In the genomic region with DNA sequence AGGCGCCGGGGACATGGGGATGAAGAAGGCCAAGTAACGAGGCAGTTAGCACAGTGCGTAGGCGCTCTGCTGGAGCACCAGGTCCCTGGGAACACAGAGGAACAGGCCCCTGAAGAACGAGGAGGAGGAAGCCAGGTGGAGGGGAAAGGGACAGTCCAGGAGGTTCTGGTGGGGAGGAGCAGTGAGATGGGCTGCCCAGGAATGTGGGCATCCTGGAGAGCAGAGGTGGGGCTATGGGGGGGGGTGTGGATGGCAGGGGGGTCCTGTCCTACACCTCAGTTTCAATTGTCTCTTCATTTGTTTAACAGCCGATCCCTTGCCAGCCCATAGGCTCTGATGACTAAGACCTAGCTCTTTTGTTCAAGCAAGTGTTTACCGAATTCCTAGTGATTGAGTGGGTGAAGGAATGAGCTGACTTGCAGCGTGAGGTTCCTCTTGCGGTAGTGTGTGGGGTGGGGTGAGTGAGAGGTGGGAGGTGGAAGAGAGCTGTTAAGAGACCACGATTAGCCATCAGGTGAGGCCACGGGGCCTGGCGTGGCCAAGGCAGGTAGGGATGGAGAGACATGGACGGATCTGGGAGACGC, we compare ENCODE assay signal across 8 cellular contexts. TPM values are rescaled to one million over a fixed set of nuclear protein-coding genes. Genes with fewer than 3 reads are reported as not detected.
DNase-seq lines count a peak whose midpoint lies in the region; ATAC-seq and TF ChIP-seq lines count a peak whose summit lies in the region.

No MANE protein-coding gene starts in this region.

- intact Hi-C loops in activated T-helper 1 cell treated with anti-CD3 and anti-CD28 coated beads, Interleukin-12 subunit alpha, Interleukin-12 subunit beta, Interleukin-2, Interleukin-4 antibody, amounts not matched to agents 30 ng/mL and 10 ng/mL and 1 ng/mL, durations not matched to agents 14 hours and 24 hours and 36 hours (cut with micrococcal nuclease), result loop anchor here (1.0 kb wide), 1 partner anchor 10 kb away; no protein-coding TSS in a partner anchor

- H3K14ac ChIP-seq in H9 (ENCODE audit: insufficient read depth, low read length), result 0 out of 2 replicates have a peak overlapping the region, but pooled peaks have one; percentile 36

- H4K20me1 ChIP-seq in H9 (ENCODE audit: control insufficient read depth, insufficient read depth, insufficient read length), result peaks cover under 1% of the 10 kb centered on the region

- no peak overlapping the region for H2BK120ac ChIP-seq in H9 (ENCODE audit: low read depth, low read length, poor library complexity, severe bottlenecking)

- H3K36me3 ChIP-seq in skeletal muscle tissue (ENCODE audit: control insufficient read depth in 3 of 3, insufficient read depth in 3 of 3, low read length in 3 of 3), result peaks cover 29 to 37% (median 35%) of the 10 kb centered on the region in 3 donors

- no peak overlapping the region for H4K5ac ChIP-seq in H9 (ENCODE audit: insufficient read length, low read depth, low read length)

- H3K4me1 ChIP-seq in H9 (ENCODE audit: insufficient read depth, low read length) (peaks cover 5% of the 10 kb centered on the region; the same call in 1 of the 2 replicates), skeletal muscle tissue (ENCODE audit: control insufficient read depth in 3 of 3, insufficient read depth in 3 of 3, low read length in 3 of 3) (peaks cover 52 to 71% (median 69%) of the 10 kb centered on the region in 3 donors)

- peak overlapping the region; percentile 60 for H4K91ac ChIP-seq in H9 (ENCODE audit: insufficient read length, low read depth, low read length)

- peak overlapping the region; percentile 3 for H3K27ac ChIP-seq in H9 (ENCODE audit: insufficient read length, low read depth, low read length)
- H3K27ac ChIP-seq in skeletal muscle tissue (ENCODE audit: low read depth, low read length), result peak overlapping the region; percentile 48

- H3K27me3 ChIP-seq in H9 (ENCODE audit: insufficient read depth, low read length) (no peaks in the 10 kb centered on the region), skeletal muscle tissue (ENCODE audit: control insufficient read depth in 3 of 3, insufficient read depth in 3 of 3, low read length in 3 of 3) (no peaks in the 10 kb centered on the region)

- H3K9me3 ChIP-seq in H9 (ENCODE audit: control insufficient read depth, low read depth, low read length), result no peaks in the 10 kb centered on the region
- H3K9me3 ChIP-seq in skeletal muscle tissue (ENCODE audit: control insufficient read depth in 3 of 3, low read length in 3 of 3), result no peaks in the 10 kb centered on the region

- H3T11ph ChIP-seq in H9 (ENCODE audit: low read length), result no peak overlapping the region

- peak overlapping the region; percentile 46 for H2BK12ac ChIP-seq in H9 (ENCODE audit: insufficient read length, low read depth, low read length)

- no peak for TF ChIP-seq CTCF in H9 (conservative IDR thresholded peaks at IDR 0.05)

- no peak overlapping the region for H3K56ac ChIP-seq in H9 (ENCODE audit: insufficient read length, low read depth, low read length)

- no peak for ATAC-seq in HG02981 (IDR thresholded peaks at IDR 0.05; ENCODE audit: unreplicated experiment)

- H3K4ac ChIP-seq in H9 (ENCODE audit: low read depth, low read length), result no peak overlapping the region

- no peak overlapping the region for H2BK15ac ChIP-seq in H9 (ENCODE audit: low read depth, low read length)

- H2AK5ac ChIP-seq in H9 (ENCODE audit: insufficient read length, low read length), result peak overlapping the region; percentile 52

- peak overlapping the region in 1 of 3 donors; percentile 13 for H3K4me3 ChIP-seq in skeletal muscle tissue (ENCODE audit: low read length in 3 of 3)

- H3K4me2 ChIP-seq in H9 (ENCODE audit: insufficient read depth, insufficient read length, low read length), result no peak overlapping the region

- H3K9me3 Mint-ChIP-seq in H9, result no peaks in the 10 kb centered on the region
- H3K9me3 Mint-ChIP-seq in activated T-helper 1 cell treated with anti-CD3 and anti-CD28 coated beads, Interleukin-12 subunit alpha, Interleukin-12 subunit beta, Interleukin-2, Interleukin-4 antibody, amounts not matched to agents 30 ng/mL and 10 ng/mL and 1 ng/mL, durations not matched to agents 14 hours and 24 hours and 36 hours, result no peaks in the 10 kb centered on the region

- H3K9ac ChIP-seq in H9 (ENCODE audit: extremely low read depth, insufficient read length, low read length) (no peak overlapping the region), skeletal muscle tissue (ENCODE audit: low read depth in 1 of 3, low read length in 3 of 3) (peak overlapping the region in 1 of 3 donors; percentile 50)

- H3K79me1 ChIP-seq in H9 (ENCODE audit: insufficient read depth, low read depth, low read length, poor library complexity, severe bottlenecking), result peaks cover 7% of the 10 kb centered on the region

- no peaks in the 10 kb centered on the region for H3K23me2 ChIP-seq in H9 (ENCODE audit: insufficient read length, low read depth, low read length, poor library complexity, severe bottlenecking)

- WGBS in H9 (ENCODE audit: extremely low coverage, insufficient read length, low lambda C conversion rate), result no CpG with 5 or more reads among the region's 15 CpGs

- H3K18ac ChIP-seq in H9 (ENCODE audit: insufficient read length, low read depth, low read length), result peak overlapping the region; percentile 71

- H3K4me3 Mint-ChIP-seq in H9, result peak overlapping the region in 1 of 2 experiments; percentile 35; a peak in 1 of 5 replicates
- H3K4me3 Mint-ChIP-seq in activated T-helper 1 cell treated with anti-CD3 and anti-CD28 coated beads, Interleukin-12 subunit alpha, Interleukin-12 subunit beta, Interleukin-2, Interleukin-4 antibody, amounts not matched to agents 30 ng/mL and 10 ng/mL and 1 ng/mL, durations not matched to agents 14 hours and 24 hours and 36 hours, result peak overlapping the region; percentile 66

- no peak overlapping the region for H2AFZ ChIP-seq in H9 (ENCODE audit: low read length)

- DNase-seq in H9 (peak; percentile 55), glomerular visceral epithelial cell (ENCODE audit: extremely low spot score) (peak; percentile 79), NCI-H2227 (lab: John Stamatoyannopoulos, UW; ENCODE audit: unreplicated experiment) (no peak), NCI-H526 (lab: John Stamatoyannopoulos, UW) (no peak), NCI-H2171 (lab: John Stamatoyannopoulos, UW) (no peak)
- DNase-seq in activated T-helper 1 cell treated with anti-CD3 and anti-CD28 coated beads, Interleukin-12 subunit alpha, Interleukin-12 subunit beta, Interleukin-2, Interleukin-4 antibody, amounts not matched to agents 30 ng/mL and 10 ng/mL and 1 ng/mL, durations not matched to agents 14 hours and 24 hours and 36 hours (ENCODE audit: low spot score), result no peak

- H3K4me1 Mint-ChIP-seq in H9, result peaks cover 29 to 30% of the 10 kb centered on the region in 2 experiments
- peaks cover 58% of the 10 kb centered on the region for H3K4me1 Mint-ChIP-seq in activated T-helper 1 cell treated with anti-CD3 and anti-CD28 coated beads, Interleukin-12 subunit alpha, Interleukin-12 subunit beta, Interleukin-2, Interleukin-4 antibody, amounts not matched to agents 30 ng/mL and 10 ng/mL and 1 ng/mL, durations not matched to agents 14 hours and 24 hours and 36 hours (ENCODE audit: low read depth)

- no peak overlapping the region for H4K8ac ChIP-seq in H9 (replicated peaks; ENCODE audit: insufficient read length, low read depth, low read length)

- H3K36me3 Mint-ChIP-seq in H9 (ENCODE audit: insufficient read depth in 1 of 3, low read depth in 3 of 3), result peaks cover 47 to 78% (median 62%) of the 10 kb centered on the region in 3 experiments
- H3K36me3 Mint-ChIP-seq in activated T-helper 1 cell treated with anti-CD3 and anti-CD28 coated beads, Interleukin-12 subunit alpha, Interleukin-12 subunit beta, Interleukin-2, Interleukin-4 antibody, amounts not matched to agents 30 ng/mL and 10 ng/mL and 1 ng/mL, durations not matched to agents 14 hours and 24 hours and 36 hours (ENCODE audit: low read depth), result peaks cover 48% of the 10 kb centered on the region

- H3K27me3 Mint-ChIP-seq in H9 (ENCODE audit: low read depth), result peaks cover 2% of the 10 kb centered on the region; the same call in 1 of the 2 replicates
- no peaks in the 10 kb centered on the region for H3K27me3 Mint-ChIP-seq in activated T-helper 1 cell treated with anti-CD3 and anti-CD28 coated beads, Interleukin-12 subunit alpha, Interleukin-12 subunit beta, Interleukin-2, Interleukin-4 antibody, amounts not matched to agents 30 ng/mL and 10 ng/mL and 1 ng/mL, durations not matched to agents 14 hours and 24 hours and 36 hours (ENCODE audit: insufficient read depth)

- H3K23ac ChIP-seq in H9 (ENCODE audit: insufficient read length, low read depth, low read length), result no peak overlapping the region

- peaks cover 7% of the 10 kb centered on the region; the same call in 1 of the 2 replicates for H3K79me2 ChIP-seq in H9 (ENCODE audit: insufficient read depth, low read length)

- no peak overlapping the region for H2BK20ac ChIP-seq in H9 (ENCODE audit: low read depth, low read length, poor library complexity, severe bottlenecking)

- H2BK5ac ChIP-seq in H9 (ENCODE audit: insufficient read length, low read length), result no peak overlapping the region

- peak overlapping the region; percentile 80 to 99 (median 94) for H3K27ac Mint-ChIP-seq in H9
- peak overlapping the region; percentile 93 for H3K27ac Mint-ChIP-seq in activated T-helper 1 cell treated with anti-CD3 and anti-CD28 coated beads, Interleukin-12 subunit alpha, Interleukin-12 subunit beta, Interleukin-2, Interleukin-4 antibody, amounts not matched to agents 30 ng/mL and 10 ng/mL and 1 ng/mL, durations not matched to agents 14 hours and 24 hours and 36 hours

RNA-seq across cellular contexts. Expression of a gene that starts 8.4 kb away (rescaled TPM):
- total RNA-seq in H9 (2021) (18.0 and 22.2 TPM in 2 replicates), skeletal muscle tissue (17.7 TPM)
- total RNA-seq in activated T-helper 1 cell treated with anti-CD3 and anti-CD28 coated beads, Interleukin-12 subunit alpha, Interleukin-12 subunit beta, Interleukin-2, Interleukin-4 antibody, amounts not matched to agents 30 ng/mL and 10 ng/mL and 1 ng/mL, durations not matched to agents 14 hours and 24 hours and 36 hours, result 0.34 and 1.0 TPM in 2 replicates

RNA-seq across cellular contexts. Expression of a gene that starts 30.4 kb away (rescaled TPM):
- total RNA-seq in H9 (2021) (76.0 and 79.2 TPM in 2 replicates), skeletal muscle tissue (9.9 TPM)
- total RNA-seq in activated T-helper 1 cell treated with anti-CD3 and anti-CD28 coated beads, Interleukin-12 subunit alpha, Interleukin-12 subunit beta, Interleukin-2, Interleukin-4 antibody, amounts not matched to agents 30 ng/mL and 10 ng/mL and 1 ng/mL, durations not matched to agents 14 hours and 24 hours and 36 hours, result 30.1 and 32.9 TPM in 2 replicates

RNA-seq across cellular contexts. Expression of a gene that starts 30.6 kb away (rescaled TPM):
- total RNA-seq in H9 (2021) (14.6 and 15.2 TPM in 2 replicates), skeletal muscle tissue (2.1 TPM)
- total RNA-seq in activated T-helper 1 cell treated with anti-CD3 and anti-CD28 coated beads, Interleukin-12 subunit alpha, Interleukin-12 subunit beta, Interleukin-2, Interleukin-4 antibody, amounts not matched to agents 30 ng/mL and 10 ng/mL and 1 ng/mL, durations not matched to agents 14 hours and 24 hours and 36 hours, result 10.6 and 12.2 TPM in 2 replicates

RNA-seq across cellular contexts. Expression of a gene that starts 35.0 kb away (rescaled TPM):
- total RNA-seq in H9 (2021) (20.1 and 20.2 TPM in 2 replicates), skeletal muscle tissue (11.5 TPM)
- total RNA-seq in activated T-helper 1 cell treated with anti-CD3 and anti-CD28 coated beads, Interleukin-12 subunit alpha, Interleukin-12 subunit beta, Interleukin-2, Interleukin-4 antibody, amounts not matched to agents 30 ng/mL and 10 ng/mL and 1 ng/mL, durations not matched to agents 14 hours and 24 hours and 36 hours, result 17.7 and 18.1 TPM in 2 replicates

RNA-seq across cellular contexts. Expression of a gene that starts 35.1 kb away (rescaled TPM):
- total RNA-seq in H9 (2021), result 101 and 104 TPM in 2 replicates
- total RNA-seq in activated T-helper 1 cell treated with anti-CD3 and anti-CD28 coated beads, Interleukin-12 subunit alpha, Interleukin-12 subunit beta, Interleukin-2, Interleukin-4 antibody, amounts not matched to agents 30 ng/mL and 10 ng/mL and 1 ng/mL, durations not matched to agents 14 hours and 24 hours and 36 hours, result 154 and 158 TPM in 2 replicates
- 36.5 TPM for total RNA-seq in skeletal muscle tissue

Comparison
In these comparisons a context has a peak if more than half of its experiments do, and no peak if none do; other contexts are left out.
1. DNase-seq: peak in H9 (single experiment) and glomerular visceral epithelial cell (single experiment); none in activated T-helper 1 cell treated with anti-CD3 and anti-CD28 coated beads, Interleukin-12 subunit alpha, Interleukin-12 subunit beta, Interleukin-2, Interleukin-4 antibody, amounts not matched to agents 30 ng/mL and 10 ng/mL and 1 ng/mL, durations not matched to agents 14 hours and 24 hours and 36 hours (single experiment), NCI-H2227 (single experiment), NCI-H526 (0 of 2) and NCI-H2171 (single experiment).